Comparison of ENCODE assay signal across 1 cellular context in the genomic region with DNA sequence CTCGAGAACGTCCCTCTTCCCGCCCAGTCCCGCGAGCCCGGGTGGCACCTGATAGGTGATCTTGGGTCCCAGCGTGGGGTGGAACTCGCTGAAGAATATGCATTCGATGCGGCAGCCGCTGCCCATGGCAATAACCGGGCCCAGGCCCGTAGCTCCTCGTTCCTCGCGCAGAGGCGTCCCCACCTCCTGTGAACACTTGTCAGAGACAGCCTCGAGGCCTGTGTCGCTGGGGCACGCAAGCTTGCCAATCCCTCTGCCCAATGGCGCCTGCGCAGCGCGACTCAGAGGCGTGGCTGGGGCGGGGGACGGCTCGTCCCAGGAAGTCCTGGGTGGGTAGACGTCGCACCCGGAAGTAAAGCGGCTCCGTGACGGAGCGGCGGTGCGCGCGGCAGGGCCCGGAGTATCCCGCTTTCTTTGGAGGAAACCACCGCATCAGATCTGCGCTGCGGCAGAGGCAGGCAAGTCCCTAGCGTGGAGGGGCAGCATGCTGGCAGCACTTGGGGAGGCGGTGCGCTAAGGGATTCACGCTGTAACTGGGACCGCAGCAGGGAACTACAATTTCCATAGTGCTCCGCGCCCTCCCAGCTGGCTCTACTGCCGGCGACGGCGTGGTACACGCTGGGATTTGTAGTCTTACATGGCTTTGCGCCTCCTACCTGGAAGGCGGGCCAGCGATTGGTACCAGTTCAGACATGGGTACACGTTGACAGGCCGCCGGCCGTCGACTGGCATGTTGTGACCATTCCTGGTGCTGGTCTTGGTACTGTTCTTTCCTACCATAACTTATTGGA.
TF ChIP-seq lines count a peak whose summit lies in the region.

A gene with protein sequence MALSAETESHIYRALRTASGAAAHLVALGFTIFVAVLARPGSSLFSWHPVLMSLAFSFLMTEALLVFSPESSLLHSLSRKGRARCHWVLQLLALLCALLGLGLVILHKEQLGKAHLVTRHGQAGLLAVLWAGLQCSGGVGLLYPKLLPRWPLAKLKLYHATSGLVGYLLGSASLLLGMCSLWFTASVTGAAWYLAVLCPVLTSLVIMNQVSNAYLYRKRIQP (plus strand): TSS at position 336 of the 791 bp plus-strand sequence. CDS start 572 bp downstream, outside the sequence.
A gene (minus strand): TSS at position 249 of the 791 bp plus-strand sequence. CDS start 123 bp downstream, at position 126.

TF ChIP-seq in WTC11, 78 proteins besides CTCF, POLR2A, EP300 and RAD21 (continued from another document):
- TF ChIP-seq HMGA2 (CRISPR knock-in tag; IDR thresholded peaks at IDR 0.05) (no peak), MXD4 (CRISPR knock-in tag; IDR thresholded peaks at IDR 0.05; ENCODE audit: borderline replicate concordance) (no peak), SOX15 (CRISPR knock-in tag; IDR thresholded peaks at IDR 0.05) (no peak)
- TF ChIP-seq, protein P1, sequence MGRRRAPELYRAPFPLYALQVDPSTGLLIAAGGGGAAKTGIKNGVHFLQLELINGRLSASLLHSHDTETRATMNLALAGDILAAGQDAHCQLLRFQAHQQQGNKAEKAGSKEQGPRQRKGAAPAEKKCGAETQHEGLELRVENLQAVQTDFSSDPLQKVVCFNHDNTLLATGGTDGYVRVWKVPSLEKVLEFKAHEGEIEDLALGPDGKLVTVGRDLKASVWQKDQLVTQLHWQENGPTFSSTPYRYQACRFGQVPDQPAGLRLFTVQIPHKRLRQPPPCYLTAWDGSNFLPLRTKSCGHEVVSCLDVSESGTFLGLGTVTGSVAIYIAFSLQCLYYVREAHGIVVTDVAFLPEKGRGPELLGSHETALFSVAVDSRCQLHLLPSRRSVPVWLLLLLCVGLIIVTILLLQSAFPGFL (CRISPR knock-in tag; IDR thresholded peaks at IDR 0.05; ENCODE audit: borderline replicate concordance) = 0 out of 2 replicates have a peak, but pooled peaks have one; percentile 65
- TF ChIP-seq, protein P2, sequence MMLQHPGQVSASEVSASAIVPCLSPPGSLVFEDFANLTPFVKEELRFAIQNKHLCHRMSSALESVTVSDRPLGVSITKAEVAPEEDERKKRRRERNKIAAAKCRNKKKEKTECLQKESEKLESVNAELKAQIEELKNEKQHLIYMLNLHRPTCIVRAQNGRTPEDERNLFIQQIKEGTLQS (CRISPR knock-in tag; conservative IDR thresholded peaks at IDR 0.05) = peak; percentile 72
